In the genomic region with DNA sequence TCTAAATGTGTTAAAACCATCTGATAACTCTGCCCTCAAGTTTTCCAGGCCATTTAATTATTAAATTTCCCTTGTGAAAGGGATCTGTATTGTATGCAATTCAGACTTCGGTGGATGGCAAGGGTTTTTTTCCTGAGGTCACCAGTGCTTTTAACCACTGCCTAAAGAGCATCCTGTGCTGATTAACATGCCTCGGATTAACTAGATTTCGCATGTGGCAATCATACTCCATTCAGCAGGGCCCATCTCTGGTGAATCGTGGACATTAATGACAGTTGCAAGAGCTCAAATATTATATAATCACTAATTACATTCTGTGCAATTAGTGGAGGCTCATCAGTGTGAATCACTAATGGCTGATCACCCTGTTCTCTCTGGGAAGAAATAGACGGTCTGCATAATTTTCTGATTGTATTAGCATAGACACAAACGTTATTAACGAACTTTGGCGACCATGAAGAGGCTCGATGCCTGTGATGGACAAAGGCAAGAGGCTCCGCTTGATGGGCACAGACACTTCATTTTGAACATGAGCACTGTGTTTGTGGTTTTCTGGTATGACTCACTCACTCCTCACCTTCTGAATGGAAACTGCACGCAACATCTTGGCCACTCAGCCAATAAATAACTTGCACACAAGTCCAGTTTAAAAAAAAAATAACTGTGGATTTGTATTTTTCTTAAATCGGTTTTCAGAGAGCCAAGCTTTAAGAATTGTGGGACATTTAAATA, we compare ENCODE assay signal across 11 cellular contexts. TPM values are rescaled to one million over a fixed set of nuclear protein-coding genes. Genes with fewer than 3 reads are reported as not detected.
DNase-seq lines count a peak whose midpoint lies in the region; ATAC-seq, FAIRE-seq and TF ChIP-seq lines count a peak whose summit lies in the region.
"Had no signal": no experiment of that assay in that cellular context is flagged by ENCODE, and none has a peak within 500 bp of the region (broad histone marks: within the 10 kb centered on the region; RNA-seq: fewer than 3 reads in every experiment).

No MANE protein-coding gene starts in this region.

- H3K4me1 ChIP-seq in PC-3 (ENCODE audit: insufficient read depth, low read length) = peaks cover 10% of the 10 kb centered on the region; the same call in 1 of the 2 replicates
- H3K4me1 ChIP-seq: esophagus squamous epithelium had no signal

- no peaks in the 10 kb centered on the region for H3K9me2 ChIP-seq in PC-3 (replicated peaks; ENCODE audit: low read length)

- H3F3A ChIP-seq in PC-3 (ENCODE audit: low read length, unreplicated experiment) = no peaks in the 10 kb centered on the region

- intact Hi-C loops in PC-3 (cut with micrococcal nuclease) = no loop called here

- DNase-seq in GM12891 (ENCODE audit: insufficient read length, low spot score) = no peak
- DNase-seq in PC-3 = peak; percentile 82
- DNase-seq in WERI-Rb-1 = no peak
- no peak for DNase-seq in stimulated activated CD4-positive, alpha-beta T cell treated with anti-CD3 and anti-CD28 coated beads, Interleukin-1b, Interleukin-23, amount 100 ng/mL, for 48 hours
- no peak for DNase-seq in nucleus accumbens (lab: John Stamatoyannopoulos, UW)
- DNase-seq: esophagus squamous epithelium, naive B cell, NCI-H1694 treated with DMSO at 0.1 percent for 48 hours had no signal

- peaks cover 30% of the 10 kb centered on the region for H3K27me3 ChIP-seq in PC-3 (ENCODE audit: low read length)
- H3K27me3 ChIP-seq in WERI-Rb-1 (ENCODE audit: insufficient read depth, low read depth, severe bottlenecking) = peaks cover 62% of the 10 kb centered on the region

- no TSS peak for BruUV-seq in PC-3 (replicated peaks; lab: Mats Ljungman, UMichigan)

- H2AFZ ChIP-seq in PC-3 (ENCODE audit: low read length) = no peak overlapping the region

- peak; percentile 83 for FAIRE-seq in GM12891 (lab: Jason Lieb, UNC)

- 0 out of 2 replicates have a peak overlapping the region, but pooled peaks have one; percentile 14 for H3K27ac ChIP-seq in PC-3 (ENCODE audit: low read length)
- no peak overlapping the region for H3K27ac ChIP-seq in WERI-Rb-1
- H3K27ac ChIP-seq: esophagus squamous epithelium had no signal

- no peak overlapping the region for H3K9ac ChIP-seq in PC-3 (ENCODE audit: low read length)

- POLR2A ChIA-PET in PC-3 (lab: Charles Lee; ENCODE audit: unreplicated experiment) = no interaction called here

- CTCF ChIA-PET in PC-3 (lab: Charles Lee) = no interaction called here

- H3K36me3 ChIP-seq in PC-3 (ENCODE audit: low read depth, low read length) = no peaks in the 10 kb centered on the region
- no peaks in the 10 kb centered on the region for H3K36me3 ChIP-seq in WERI-Rb-1
- H3K36me3 ChIP-seq: esophagus squamous epithelium had no signal

- ATAC-seq in GM21360 (IDR thresholded peaks at IDR 0.05; ENCODE audit: unreplicated experiment) (peak; percentile 98), HG03108 (IDR thresholded peaks at IDR 0.05; ENCODE audit: unreplicated experiment) (peak; percentile 96), PC-3 (peak; percentile 71), esophagus mucosa (no peak)

- H3K9me3 ChIP-seq in PC-3 (ENCODE audit: low read length) (no peaks in the 10 kb centered on the region), WERI-Rb-1 (ENCODE audit: severe bottlenecking) (no peaks in the 10 kb centered on the region)
- H3K9me3 ChIP-seq: esophagus squamous epithelium had no signal

- H3K4me3 ChIP-seq in PC-3 (ENCODE audit: low read length) (no peak overlapping the region), WERI-Rb-1 (ENCODE audit: low read depth, low read length) (no peak overlapping the region)
- H3K4me3 ChIP-seq: esophagus squamous epithelium had no signal

- no peaks in the 10 kb centered on the region for H3K79me2 ChIP-seq in PC-3 (ENCODE audit: low read length)

- H4K20me1 ChIP-seq in PC-3 (ENCODE audit: low read length) = no peaks in the 10 kb centered on the region

- H3K4me2 ChIP-seq in PC-3 (ENCODE audit: low read length) = no peak overlapping the region

- TF ChIP-seq CTCF in PC-3 (conservative IDR thresholded peaks at IDR 0.05; ENCODE audit: low read depth, low read length) = no peak
- no peak for TF ChIP-seq CTCF in WERI-Rb-1 (IDR thresholded peaks at IDR 0.05; ENCODE audit: low read depth, low read length)

- no peak for TF ChIP-seq POLR2A in GM12891 (IDR thresholded peaks at IDR 0.05; ENCODE audit: low read depth, low read length)

TF ChIP-seq in GM12891, 5 proteins besides CTCF, POLR2A, EP300 and RAD21:
- TF ChIP-seq POU2F2 (IDR thresholded peaks at IDR 0.05; ENCODE audit: low read depth, low read length) (no peak), TAF1 (IDR thresholded peaks at IDR 0.05; ENCODE audit: low read depth, low read length) (no peak), PAX5 (IDR thresholded peaks at IDR 0.05; ENCODE audit: insufficient read depth, low read length, severe bottlenecking) (no peak), POLR2AphosphoS5 (IDR thresholded peaks at IDR 0.05; ENCODE audit: low read depth, low read length) (no peak), SPI1 (IDR thresholded peaks at IDR 0.05; ENCODE audit: low read depth, low read length) (no peak)
TF ChIP-seq in GM12891: peak in this region for 0.

RNA-seq across cellular contexts. Expression of a gene that starts 31.4 kb away (rescaled TPM):
- not detected for polyA plus RNA-seq in GM12891 (2012; ENCODE audit: low read depth, missing spikeins)
- total RNA-seq in PC-3 (2014; rRNA removed) (not detected in 2 replicates), esophagus mucosa (not detected)
- total RNA-seq: esophagus squamous epithelium had no signal

RNA-seq across cellular contexts. Expression of a gene that starts 51.1 kb away (rescaled TPM):
- polyA plus RNA-seq in GM12891 (2012; ENCODE audit: low read depth, missing spikeins) = 8.5 TPM
- total RNA-seq in PC-3 (2014; rRNA removed) (10.3 and 13.4 TPM in 2 replicates), esophagus mucosa (17.7 TPM)
